Comparison of ENCODE assay signal across 8 cellular contexts in the genomic region with DNA sequence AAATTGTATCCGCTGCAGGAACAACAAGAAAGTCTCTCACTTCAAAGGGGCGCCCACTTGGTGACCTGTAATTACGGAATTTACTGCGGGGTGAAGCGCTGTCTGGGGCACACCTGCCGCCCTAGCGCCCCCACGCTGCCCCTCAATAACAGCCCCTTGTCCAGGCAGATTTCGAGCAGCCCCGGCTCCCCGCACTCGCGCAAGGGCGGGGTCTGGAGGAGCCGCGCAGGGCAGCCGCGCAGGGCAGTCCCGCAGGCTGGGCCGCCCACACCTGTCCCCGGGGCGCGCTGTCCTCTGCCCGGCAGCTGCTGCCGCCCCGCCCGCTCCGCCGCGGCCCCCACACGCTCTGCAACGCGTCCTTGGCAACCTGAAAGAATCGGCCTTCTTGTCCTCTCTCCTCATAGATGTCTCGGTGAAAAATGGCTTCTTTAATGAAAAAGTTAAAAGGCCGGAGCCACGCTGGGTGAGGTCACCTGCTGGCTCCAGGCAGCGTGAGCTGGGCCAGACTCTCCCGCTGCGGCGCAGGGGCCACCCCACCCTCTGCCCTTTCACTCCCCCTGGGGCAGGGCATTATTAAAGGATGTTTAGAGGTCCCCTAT.
DNase-seq lines count a peak whose midpoint lies in the region; ATAC-seq, FAIRE-seq and TF ChIP-seq lines count a peak whose summit lies in the region.

No MANE protein-coding gene starts in this region.

- H3K4me3 ChIP-seq in HEK293 (ENCODE audit: low read depth, low read length) (peak overlapping the region; percentile 33), gastrocnemius medialis (peak overlapping the region; percentile 31 to 47 (median 40))

- POLR2A ChIA-PET in HEK293 (lab: Yijun Ruan, JAX): interaction anchor here (0.5 to 1.6 kb wide), 4 partner anchors 9 to 74 kb away, joined by 3 to 5 read pairs (median 5); no protein-coding TSS in a partner anchor

- H3K4me1 ChIP-seq in HEK293 (ENCODE audit: control insufficient read depth, insufficient read depth, low read length): peaks cover 9% of the 10 kb centered on the region
- peaks cover 0 to 11% of the 10 kb centered on the region in 2 donors for H3K4me1 ChIP-seq in gastrocnemius medialis

- no peaks in the 10 kb centered on the region for H3K9me3 Mint-ChIP-seq in T-helper 2 cell treated with Interferon-gamma antibody and Interleukin-4, amounts not matched to agents 5 μg/mL and 100 μg/mL, for 36 hours

- peaks cover 0 to 3% (median 0%) of the 10 kb centered on the region in 3 donors for H3K27me3 ChIP-seq in gastrocnemius medialis

- DNase-seq in astrocyte of the hippocampus (ENCODE audit: low read depth, low spot score) (peak; percentile 46), iPS-NIHi11 (ENCODE audit: low spot score) (peak; percentile 80), gastrocnemius medialis (no peak), RCC 7860 (ENCODE audit: low spot score) (no peak)
- no peak for DNase-seq in T-helper 2 cell treated with Interferon-gamma antibody and Interleukin-4, amounts not matched to agents 5 μg/mL and 100 μg/mL, for 36 hours (ENCODE audit: low spot score)

- TF ChIP-seq POLR2A in gastrocnemius medialis (IDR thresholded peaks at IDR 0.05): no peak

- ATAC-seq in gastrocnemius medialis (peak in 1 of 2 donors; percentile 42), HG03521 (IDR thresholded peaks at IDR 0.05; ENCODE audit: unreplicated experiment) (no peak), HG02884 (IDR thresholded peaks at IDR 0.05; ENCODE audit: unreplicated experiment) (no peak)

- intact Hi-C loops in gastrocnemius medialis (cut with DNase I; ENCODE audit: low total_unique reads): no loop called here

- CTCF ChIA-PET in HEK293 (lab: Yijun Ruan, JAX): interaction anchor here (0.6 to 1.7 kb wide), 5 partner anchors 10 to 386 kb away, joined by 3 to 4 read pairs (median 4); no protein-coding TSS in a partner anchor

- FAIRE-seq in RCC 7860 (lab: Jason Lieb, UNC): no peak

- peaks cover 33% of the 10 kb centered on the region for H3K27me3 Mint-ChIP-seq in T-helper 2 cell treated with Interferon-gamma antibody and Interleukin-4, amounts not matched to agents 5 μg/mL and 100 μg/mL, for 36 hours (ENCODE audit: low read depth)

- H3K9me3 ChIP-seq in HEK293 (ENCODE audit: control insufficient read depth, insufficient read depth, low read depth, low read length) (no peaks in the 10 kb centered on the region), gastrocnemius medialis (no peaks in the 10 kb centered on the region)

- in situ Hi-C loops in gastrocnemius medialis (cut with MboI; ENCODE audit: low sequenced_read_pairs in 4 of 4): no loop called here

- no peak overlapping the region for H3K4me3 Mint-ChIP-seq in T-helper 2 cell treated with Interferon-gamma antibody and Interleukin-4, amounts not matched to agents 5 μg/mL and 100 μg/mL, for 36 hours

- H3K36me3 Mint-ChIP-seq in T-helper 2 cell treated with Interferon-gamma antibody and Interleukin-4, amounts not matched to agents 5 μg/mL and 100 μg/mL, for 36 hours (ENCODE audit: low read depth): no peaks in the 10 kb centered on the region

- peak overlapping the region; percentile 56; the same call in 1 of the 2 replicates for H3K27ac ChIP-seq in HEK293 (ENCODE audit: extremely low read depth, low read depth, low read length)
- H3K27ac ChIP-seq in gastrocnemius medialis: no peak overlapping the region

- no peaks in the 10 kb centered on the region for H3K4me1 Mint-ChIP-seq in T-helper 2 cell treated with Interferon-gamma antibody and Interleukin-4, amounts not matched to agents 5 μg/mL and 100 μg/mL, for 36 hours (ENCODE audit: low read depth)

- H3K36me3 ChIP-seq in HEK293 (ENCODE audit: control insufficient read depth in 2 of 2, insufficient read depth in 1 of 2, low read length in 2 of 2): no peaks in the 10 kb centered on the region
- H3K36me3 ChIP-seq in gastrocnemius medialis: no peaks in the 10 kb centered on the region

- TF ChIP-seq CTCF in HEK293 (tag by site-specific recombination; IDR thresholded peaks at IDR 0.05) (no peak), gastrocnemius medialis (IDR thresholded peaks at IDR 0.05 in 4 of 5, conservative IDR thresholded peaks at IDR 0.05 in 1 of 5) (no peak)

- H3K27ac Mint-ChIP-seq in T-helper 2 cell treated with Interferon-gamma antibody and Interleukin-4, amounts not matched to agents 5 μg/mL and 100 μg/mL, for 36 hours: no peak overlapping the region

TF ChIP-seq in HEK293, 187 proteins besides CTCF, POLR2A, EP300 and RAD21:
- 0 out of 2 replicates have a peak, but pooled peaks have one; percentile 19 for TF ChIP-seq ZBTB17 (tag by site-specific recombination; IDR thresholded peaks at IDR 0.05)
- TF ChIP-seq SP3 (tag by site-specific recombination; IDR thresholded peaks at IDR 0.05): 0 out of 2 replicates have a peak, but pooled peaks have one; percentile 8
- TF ChIP-seq ZBTB20 (tag by site-specific recombination; IDR thresholded peaks at IDR 0.05): peak; percentile 22; the same call in 1 of the 2 replicates
- TF ChIP-seq EGR2 (tag by site-specific recombination; IDR thresholded peaks at IDR 0.05; ENCODE audit: low read depth): 0 out of 2 replicates have a peak, but pooled peaks have one; percentile 26
- no peak for TF ChIP-seq ZNF404 (tag by site-specific recombination; IDR thresholded peaks at IDR 0.05)
- peak; percentile 47 for TF ChIP-seq ZBTB26 (tag by site-specific recombination; optimal IDR thresholded peaks at IDR 0.05)
- peak; percentile 73 for TF ChIP-seq ZSCAN30 (tag by site-specific recombination; IDR thresholded peaks at IDR 0.05)
- peak; percentile 62; the same call in 1 of the 2 replicates for TF ChIP-seq GLIS2 (tag by site-specific recombination; IDR thresholded peaks at IDR 0.05)
- TF ChIP-seq ZSCAN5A (tag by site-specific recombination; IDR thresholded peaks at IDR 0.05): no peak
- TF ChIP-seq ZNF335 (tag by site-specific recombination; conservative IDR thresholded peaks at IDR 0.05): peak; percentile 89
- TF ChIP-seq ZIC2 (tag by site-specific recombination; IDR thresholded peaks at IDR 0.05): peak; percentile 86
- TF ChIP-seq ZNF76 (tag by site-specific recombination; IDR thresholded peaks at IDR 0.05; ENCODE audit: borderline replicate concordance, low read depth): no peak
- TF ChIP-seq ZXDB (tag by site-specific recombination; IDR thresholded peaks at IDR 0.05): 0 out of 2 replicates have a peak, but pooled peaks have one; percentile 7
- peak; percentile 26; the same call in 1 of the 2 replicates for TF ChIP-seq KLF1 (tag by site-specific recombination; IDR thresholded peaks at IDR 0.05)
- peak; percentile 70 for TF ChIP-seq ZFHX2 (tag by site-specific recombination; conservative IDR thresholded peaks at IDR 0.05)
- TF ChIP-seq ZNF426 (tag by site-specific recombination; IDR thresholded peaks at IDR 0.05): no peak
- peak; percentile 34 for TF ChIP-seq PATZ1 (tag by site-specific recombination; IDR thresholded peaks at IDR 0.05)
- TF ChIP-seq GLIS1 (tag by site-specific recombination; IDR thresholded peaks at IDR 0.05): peak; percentile 85
- no peak for TF ChIP-seq OSR2 (tag by site-specific recombination; IDR thresholded peaks at IDR 0.05)
- no peak for TF ChIP-seq ZNF391 (tag by site-specific recombination; IDR thresholded peaks at IDR 0.05; ENCODE audit: borderline replicate concordance, low read depth)
- no peak for TF ChIP-seq ZNF394 (tag by site-specific recombination; IDR thresholded peaks at IDR 0.05; ENCODE audit: borderline replicate concordance)
- no peak for TF ChIP-seq ZNF768 (tag by site-specific recombination; IDR thresholded peaks at IDR 0.05)
- TF ChIP-seq TCF7L2 (IDR thresholded peaks at IDR 0.05; ENCODE audit: borderline replicate concordance, low read depth, low read length): peak; percentile 62; the same call in 1 of the 2 replicates

Comparison
In these comparisons a context has a peak if more than half of its experiments do, and no peak if none do; other contexts are left out.
1. DNase-seq: peak in astrocyte of the hippocampus (single experiment) and iPS-NIHi11 (single experiment); none in gastrocnemius medialis (0 of 2), T-helper 2 cell treated with Interferon-gamma antibody and Interleukin-4, amounts not matched to agents 5 μg/mL and 100 μg/mL, for 36 hours (single experiment) and RCC 7860 (single experiment).